8 cellular contexts compared by ENCODE assay signal in genomic region chr12:116924558-116925453, GRCh38. TPM values are rescaled to one million over a fixed set of nuclear protein-coding genes. Genes with fewer than 3 reads are reported as not detected.
DNase-seq lines count a peak whose midpoint lies in the region; ATAC-seq lines count a peak whose summit lies in the region.

No MANE protein-coding gene starts in this region.

- ATAC-seq in GM19328 (IDR thresholded peaks at IDR 0.05; ENCODE audit: unreplicated experiment) (peak; percentile 59), HG03196 (IDR thresholded peaks at IDR 0.05; ENCODE audit: unreplicated experiment) (peak; percentile 72), T-helper 17 cell (peak; percentile 98)
- peak; percentile 98 for ATAC-seq in central memory CD8-positive, alpha-beta T cell (replicated peaks; ENCODE audit: extremely low read depth, poor library complexity, severe bottlenecking)

- H3K9me3 ChIP-seq in T-helper 17 cell (ENCODE audit: control insufficient read depth, low read length, poor library complexity, severe bottlenecking): no peaks in the 10 kb centered on the region

- peaks cover 5% of the 10 kb centered on the region for H3K36me3 Mint-ChIP-seq in T-helper 17 cell (ENCODE audit: low read depth)
- H3K36me3 Mint-ChIP-seq in central memory CD8-positive, alpha-beta T cell (ENCODE audit: insufficient read depth): peaks cover 9% of the 10 kb centered on the region

- H3K4me1 Mint-ChIP-seq in T-helper 17 cell: peaks cover 54% of the 10 kb centered on the region
- peaks cover 78% of the 10 kb centered on the region for H3K4me1 Mint-ChIP-seq in central memory CD8-positive, alpha-beta T cell

- H3K4me3 Mint-ChIP-seq in T-helper 17 cell: peak overlapping the region; percentile 83
- peak overlapping the region; percentile 74 for H3K4me3 Mint-ChIP-seq in central memory CD8-positive, alpha-beta T cell

- DNase-seq in 8988T: peak; percentile 37
- DNase-seq in T-helper 17 cell: peak in 2 of 3 donors; percentile 14 to 23
- peak in 1 of 2 donors; percentile 70 for DNase-seq in central memory CD8-positive, alpha-beta T cell (ENCODE audit: low spot score in 2 of 2)
- peak in 2 of 3 experiments; percentile 13 to 35 for DNase-seq in stimulated activated CD4-positive, alpha-beta T cell treated with anti-CD3 and anti-CD28 coated beads, TNF-alpha, amount 100 ng/mL, for 24 hours (ENCODE audit: low read depth in 3 of 3)
- DNase-seq in CD1c-positive myeloid dendritic cell (ENCODE audit: extremely low spot score): no peak
- DNase-seq in NCI-H526 treated with DMSO at 0.1 percent for 48 hours (lab: John Stamatoyannopoulos, UW): no peak

- H3K27ac Mint-ChIP-seq in T-helper 17 cell: peak overlapping the region; percentile 81
- peak overlapping the region; percentile 88 for H3K27ac Mint-ChIP-seq in central memory CD8-positive, alpha-beta T cell (ENCODE audit: low read depth)

- no peaks in the 10 kb centered on the region for H3K9me3 Mint-ChIP-seq in central memory CD8-positive, alpha-beta T cell

- no peaks in the 10 kb centered on the region for H3K27me3 Mint-ChIP-seq in T-helper 17 cell
- no peaks in the 10 kb centered on the region for H3K27me3 Mint-ChIP-seq in central memory CD8-positive, alpha-beta T cell

RNA-seq across cellular contexts. Expression of gene FBXW8, which starts 14.1 kb away (rescaled TPM):
- 1 to 10 TPM; 8.6 to 8.7 TPM for total RNA-seq in T-helper 17 cell

RNA-seq across cellular contexts. Expression of gene HRK, which starts 43.6 kb away (rescaled TPM):
- under 1 TPM in 1 of 2 donors, not detected in 1; 0.30 TPM for total RNA-seq in T-helper 17 cell

Comparison
In these comparisons a context has a peak if more than half of its experiments do, and no peak if none do; other contexts are left out.
1. DNase-seq: peak in 8988T (single experiment), T-helper 17 cell (2 of 3) and stimulated activated CD4-positive, alpha-beta T cell treated with anti-CD3 and anti-CD28 coated beads, TNF-alpha, amount 100 ng/mL, for 24 hours (2 of 3); none in CD1c-positive myeloid dendritic cell (single experiment) and NCI-H526 treated with DMSO at 0.1 percent for 48 hours (single experiment).
2. Peak in every context shown above with its lines, with median percentiles within 50 percentile points of each other: ATAC-seq.